1 cellular context compared by ENCODE assay signal in genomic region chr2:197310271-197310939, GRCh38.
TF ChIP-seq lines count a peak whose summit lies in the region.

Gene ANKRD44 (minus strand): TSS chr2:197310780. CDS start chr2:197310604, 176 bp downstream.

TF ChIP-seq in GM12878, 131 proteins besides CTCF, POLR2A, EP300 and RAD21 (continued from another document):
- TF ChIP-seq IKZF2 (IDR thresholded peaks at IDR 0.05) (peak; percentile 51 to 58; a peak in 2 of 4 replicates), ASH2L (IDR thresholded peaks at IDR 0.05; ENCODE audit: borderline replicate concordance, low read depth) (peak; percentile 56; the same call in 1 of the 2 replicates), CBX5 (IDR thresholded peaks at IDR 0.05; ENCODE audit: low read depth) (0 out of 2 replicates have a peak, but pooled peaks have one; percentile 27), LARP7 (IDR thresholded peaks at IDR 0.05) (0 out of 2 replicates have a peak, but pooled peaks have one; percentile 36), TAF1 (IDR thresholded peaks at IDR 0.05; ENCODE audit: borderline replicate concordance, low read depth, low read length) (peak; percentile 44; the same call in 1 of the 2 replicates), SIN3A (IDR thresholded peaks at IDR 0.05; ENCODE audit: low read depth, low read length) (peak; percentile 79; the same call in 1 of the 2 replicates), CHD2 (IDR thresholded peaks at IDR 0.05; ENCODE audit: borderline replicate concordance, low read depth, low read length) (no peak; the same call in 1 of the 2 replicates), NR2F1 (conservative IDR thresholded peaks at IDR 0.05) (0 out of 2 replicates have a peak, but pooled peaks have one; percentile 15), BHLHE40 (IDR thresholded peaks at IDR 0.05; ENCODE audit: borderline replicate concordance in 1 of 2, low read depth in 2 of 2, low read length in 1 of 2) (peak in 1 of 2 experiments; percentile 3; a peak in 2 of 4 replicates), SMARCA5 (IDR thresholded peaks at IDR 0.05) (peak; percentile 90; the same call in 1 of the 2 replicates), SMAD5 (IDR thresholded peaks at IDR 0.05; ENCODE audit: low read depth) (0 out of 2 replicates have a peak, but pooled peaks have one; percentile 45), RB1 (IDR thresholded peaks at IDR 0.05; ENCODE audit: borderline replicate concordance) (peak; percentile 70; the same call in 1 of the 2 replicates), TARDBP (IDR thresholded peaks at IDR 0.05; ENCODE audit: borderline replicate concordance) (no peak), RAD51 (IDR thresholded peaks at IDR 0.05) (no peak), POLR2AphosphoS2 (IDR thresholded peaks at IDR 0.05; ENCODE audit: low read depth, low read length) (peak; percentile 49; the same call in 1 of the 2 replicates), ATF7 (IDR thresholded peaks at IDR 0.05; ENCODE audit: low read depth) (peak; percentile 57; the same call in 1 of the 2 replicates), MEF2A (IDR thresholded peaks at IDR 0.05; ENCODE audit: insufficient read depth, low read depth, low read length) (0 out of 2 replicates have a peak, but pooled peaks have one; percentile 27), YY1 (IDR thresholded peaks at IDR 0.05; ENCODE audit: low read depth, low read length) (peak; percentile 57; the same call in 1 of the 2 replicates), TCF3 (IDR thresholded peaks at IDR 0.05; ENCODE audit: borderline replicate concordance, insufficient read depth, low read depth, low read length) (peak; percentile 94), POU2F2 (IDR thresholded peaks at IDR 0.05; ENCODE audit: borderline replicate concordance, low read depth, low read length) (0 out of 3 replicates have a peak, but pooled peaks have one; percentile 39), FOXK2 (IDR thresholded peaks at IDR 0.05) (no peak), MXI1 (IDR thresholded peaks at IDR 0.05; ENCODE audit: low read depth, low read length) (peak; percentile 78), GATAD2B (conservative IDR thresholded peaks at IDR 0.05; ENCODE audit: low read depth) (peak; percentile 80), ZNF687 (IDR thresholded peaks at IDR 0.05) (peak; percentile 70), CREM (IDR thresholded peaks at IDR 0.05; ENCODE audit: low read depth) (peak; percentile 13; the same call in 1 of the 2 replicates), NKRF (conservative IDR thresholded peaks at IDR 0.05) (peak; percentile 86), NFYA (IDR thresholded peaks at IDR 0.05; ENCODE audit: borderline replicate concordance, low read depth, low read length) (no peak), JUND (IDR thresholded peaks at IDR 0.05; ENCODE audit: low read depth, low read length) (0 out of 2 replicates have a peak, but pooled peaks have one; percentile 45)
TF ChIP-seq in GM12878: peak in this region for 32.
